Comparison of ENCODE assay signal across 8 cellular contexts in the genomic region with DNA sequence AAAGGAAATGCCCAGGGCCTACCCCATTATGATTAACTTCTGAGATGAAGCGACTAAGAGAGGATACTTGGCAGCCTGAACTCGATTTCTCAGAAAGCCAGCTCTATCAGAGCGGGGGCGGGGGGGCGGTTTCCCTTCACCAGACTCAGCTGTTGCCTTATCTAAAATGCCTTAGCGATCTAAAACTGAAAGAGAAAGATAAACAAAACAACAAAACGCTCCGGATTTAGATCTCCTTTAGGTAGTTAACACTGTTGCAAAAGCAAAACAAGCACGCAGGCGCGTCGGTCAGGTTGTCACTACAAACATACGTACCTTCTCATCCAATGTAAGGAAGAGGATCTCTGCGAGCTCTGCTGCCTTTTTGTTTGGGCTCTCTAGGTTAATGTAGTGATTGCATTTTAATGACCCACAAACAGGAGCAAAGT. TPM values are rescaled to one million over a fixed set of nuclear protein-coding genes. Genes with fewer than 3 reads are reported as not detected.
DNase-seq lines count a peak whose midpoint lies in the region; ATAC-seq and TF ChIP-seq lines count a peak whose summit lies in the region.

No MANE protein-coding gene starts in this region.

- peak; percentile 59 for ATAC-seq in HG02973 (IDR thresholded peaks at IDR 0.05; ENCODE audit: unreplicated experiment)
- peak in 2 of 4 experiments; percentile 37 to 64 for ATAC-seq in T-cell (replicated peaks in 1 of 4)
- ATAC-seq in lower lobe of right lung, result peak in 1 of 2 donors; percentile 8

- DNase-seq in NCI-H345 (lab: John Stamatoyannopoulos, UW), result peak; percentile 3
- no peak for DNase-seq in NCI-H345 treated with DMSO at 0.1 percent for 48 hours (lab: John Stamatoyannopoulos, UW; ENCODE audit: unreplicated experiment)
- DNase-seq in T-cell, result peak in 23 of 34 experiments; percentile 0 to 62 (median 21)
- peak; percentile 34 to 68 for DNase-seq in dermis microvascular lymphatic vessel endothelial cell (ENCODE audit: low read depth in 2 of 2)
- peak; percentile 65 for DNase-seq in lower lobe of right lung
- DNase-seq in stimulated activated CD8-positive, alpha-beta memory T cell treated with anti-CD3 and anti-CD28 coated beads, Interleukin-2, amount 100 ng/mL, for 48 hours (ENCODE audit: low read depth in 2 of 2), result peak; percentile 37 to 41
- no peak for DNase-seq in Karpas-422

- H2AFZ ChIP-seq in Karpas-422 (ENCODE audit: low read length), result no peak overlapping the region

- CTCF ChIA-PET in T-cell (lab: Charles Lee), result no interaction called here

- no peaks in the 10 kb centered on the region for H4K20me1 ChIP-seq in Karpas-422 (ENCODE audit: insufficient read depth, low read depth, low read length)

- no peaks in the 10 kb centered on the region for H3K9me3 Mint-ChIP-seq in T-cell

- H3K79me2 ChIP-seq in Karpas-422 (ENCODE audit: low read length), result no peaks in the 10 kb centered on the region

- H3K9me3 ChIP-seq in lower lobe of right lung, result no peaks in the 10 kb centered on the region
- no peaks in the 10 kb centered on the region for H3K9me3 ChIP-seq in Karpas-422 (ENCODE audit: low read length)

- intact Hi-C loops in lower lobe of right lung (cut with DNase I), result no loop called here

- POLR2A ChIA-PET in T-cell (lab: Charles Lee), result interaction anchor here in 1 of 2 donors (0.5 kb wide), 1 partner anchor 32 kb away, joined by 3 read pairs; no protein-coding TSS in a partner anchor

- H3K27ac ChIP-seq in lower lobe of right lung (peak overlapping the region; percentile 87), Karpas-422 (ENCODE audit: low read length) (no peak overlapping the region)

- no peak overlapping the region for H3K9ac ChIP-seq in Karpas-422 (ENCODE audit: low read length)

- TF ChIP-seq CTCF in lower lobe of right lung (IDR thresholded peaks at IDR 0.05), result no peak

- H3K36me3 ChIP-seq in lower lobe of right lung, result no peaks in the 10 kb centered on the region
- no peaks in the 10 kb centered on the region for H3K36me3 ChIP-seq in Karpas-422 (ENCODE audit: insufficient read depth, low read length)

- peaks cover 7% of the 10 kb centered on the region for H3K27me3 ChIP-seq in lower lobe of right lung (ENCODE audit: low read depth)
- H3K27me3 ChIP-seq in Karpas-422 (ENCODE audit: low read length), result no peaks in the 10 kb centered on the region

- H3K4me2 ChIP-seq in Karpas-422 (ENCODE audit: low read depth, low read length, poor library complexity, severe bottlenecking), result no peak overlapping the region

- H3K4me3 Mint-ChIP-seq in T-cell, result peak overlapping the region; percentile 46 to 70 (median 69)

- H3K4me3 ChIP-seq in lower lobe of right lung (peak overlapping the region; percentile 85), Karpas-422 (ENCODE audit: low read length) (no peak overlapping the region)

- H3K4me1 Mint-ChIP-seq in T-cell, result peaks cover 8 to 22% (median 16%) of the 10 kb centered on the region in 3 donors

- peaks cover 56 to 64% of the 10 kb centered on the region in 2 donors for H3K27me3 Mint-ChIP-seq in T-cell

- H3K9me2 ChIP-seq in Karpas-422 (replicated peaks; ENCODE audit: insufficient read depth, low read length), result no peaks in the 10 kb centered on the region

- H3K4me1 ChIP-seq in lower lobe of right lung (peaks cover 16% of the 10 kb centered on the region), Karpas-422 (ENCODE audit: low read length) (peaks cover 5% of the 10 kb centered on the region; the same call in 1 of the 2 replicates)

- no peaks in the 10 kb centered on the region for H3K36me3 Mint-ChIP-seq in T-cell

- H3K27ac Mint-ChIP-seq in T-cell, result peak overlapping the region in 1 of 2 donors; percentile 2

RNA-seq across cellular contexts. Expression of a gene that starts 1.1 kb away (rescaled TPM):
- total RNA-seq in T-cell (1 to 10 TPM in 3 of 5 donors, under 1 TPM in 2; 0.47 to 2.5 (median 1.5) TPM), dermis microvascular lymphatic vessel endothelial cell (17.8 and 27.6 TPM in 2 replicates), lower lobe of right lung (44.8 TPM)
- total RNA-seq in Karpas-422 (2014; rRNA removed; shearing (Covaris generic); ENCODE audit: low replicate concordance), result 0.63 and 1.3 TPM in 2 replicates

Comparison
In these comparisons a context has a peak if more than half of its experiments do, and no peak if none do; other contexts are left out.
1. DNase-seq: peak in NCI-H345 (single experiment), T-cell (23 of 34), dermis microvascular lymphatic vessel endothelial cell (2 of 2), lower lobe of right lung (single experiment) and stimulated activated CD8-positive, alpha-beta memory T cell treated with anti-CD3 and anti-CD28 coated beads, Interleukin-2, amount 100 ng/mL, for 48 hours (2 of 2); none in NCI-H345 treated with DMSO at 0.1 percent for 48 hours (single experiment) and Karpas-422 (single experiment).